In the genomic region with DNA sequence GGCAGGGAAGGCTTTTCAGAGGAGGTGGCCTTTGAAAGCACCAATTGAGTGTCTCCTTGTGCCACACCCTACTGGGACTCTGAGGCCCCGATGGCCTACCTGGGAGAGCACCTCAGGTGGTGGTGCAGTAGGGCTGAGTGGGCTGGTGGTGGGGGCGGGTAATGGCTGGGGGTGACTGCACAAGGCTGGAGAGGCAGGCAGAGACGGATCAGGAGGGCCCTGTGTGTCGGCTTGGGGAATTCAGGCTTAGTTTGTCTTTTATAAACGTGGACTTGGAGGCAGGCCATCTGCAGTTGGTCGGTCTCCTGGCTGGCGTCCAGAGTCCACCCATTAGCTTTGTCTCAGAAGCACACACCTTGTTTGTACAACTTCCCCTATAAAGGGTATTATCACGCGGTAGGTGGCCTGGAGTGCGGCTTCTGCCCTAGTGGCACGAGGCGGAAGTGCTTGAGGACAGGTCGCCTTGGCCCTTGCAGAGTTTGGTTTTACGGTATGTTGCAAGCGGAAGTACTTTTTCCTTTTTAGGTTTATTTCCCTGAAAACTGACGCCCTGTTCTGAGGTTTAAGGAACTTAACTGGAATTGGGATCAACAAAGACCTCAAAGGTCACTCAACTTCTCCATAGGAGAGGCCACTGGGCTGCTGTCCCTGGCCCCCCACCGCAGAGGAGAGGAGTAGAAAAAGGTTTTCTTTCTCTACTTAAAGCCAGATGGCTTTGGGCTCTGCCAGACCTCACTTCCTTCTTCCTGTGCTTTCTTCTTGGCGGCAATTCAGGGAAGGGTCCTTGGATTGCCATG, we compare ENCODE assay signal across 8 cellular contexts. TPM values are rescaled to one million over a fixed set of nuclear protein-coding genes. Genes with fewer than 3 reads are reported as not detected.
A peak's percentile ranks its signal among the peaks of the same experiment; 100 is the strongest.
DNase-seq lines count a peak whose midpoint lies in the region; ATAC-seq, FAIRE-seq and TF ChIP-seq lines count a peak whose summit lies in the region.

No MANE protein-coding gene starts in this region.

- FAIRE-seq in GM19239 (lab: Jason Lieb, UNC) (peak; percentile 83), GM12878 (lab: Jason Lieb, UNC) (no peak)

- peak overlapping the region; percentile 88 for H3K27ac Mint-ChIP-seq in stimulated activated naive B cell treated with anti-CD40 and anti-IgM and Interleukin-4, amounts not matched to agents 10 μg/mL and 1 μg/mL and 100 μg/mL, for 72 hours

- H3K4me2 ChIP-seq in BLaER1 (peak overlapping the region; percentile 97), PC-3 (ENCODE audit: low read length) (no peak overlapping the region), GM12878 (ENCODE audit: control insufficient read depth, insufficient read depth) (peak overlapping the region; percentile 35; the same call in 1 of the 2 replicates)

- no peak for TF ChIP-seq POLR2A in GM12878 (IDR thresholded peaks at IDR 0.05; ENCODE audit: low read depth, low read length)

- H3K27ac ChIP-seq in BLaER1: peak overlapping the region; percentile 99
- H3K27ac ChIP-seq in PC-3 (ENCODE audit: low read length): no peak overlapping the region
- H3K27ac ChIP-seq in GM12878 (ENCODE audit: control insufficient read depth, insufficient read depth): peak overlapping the region; percentile 38; the same call in 1 of the 2 replicates

- CTCF ChIA-PET in PC-3 (lab: Charles Lee): no interaction called here
- CTCF ChIA-PET in GM12878 (lab: Yijun Ruan, JAX): interaction anchor here (0.7 to 1.4 kb wide), 4 partner anchors 9 to 74 kb away, joined by 3 to 5 read pairs (median 3); no protein-coding TSS in a partner anchor

- H3K79me2 ChIP-seq in PC-3 (ENCODE audit: low read length) (peaks cover 16% of the 10 kb centered on the region), GM12878 (ENCODE audit: control insufficient read depth, insufficient read depth, low read length) (peaks cover 13% of the 10 kb centered on the region)

- SMC1A ChIA-PET in GM12878 (lab: Charles Lee; ENCODE audit: uncharacterized antibody, unreplicated experiment): interaction anchor here (0.7 to 1.7 kb wide), 4 partner anchors 12 to 44 kb away, joined by 3 to 5 read pairs (median 4); no protein-coding TSS in a partner anchor

- RAD21 ChIA-PET in GM12878 (lab: Charles Lee; ENCODE audit: unreplicated experiment): no interaction called here

- H2AFZ ChIP-seq in PC-3 (ENCODE audit: low read length): no peak overlapping the region
- H2AFZ ChIP-seq in GM12878 (ENCODE audit: control insufficient read depth, low read depth, low read length): peak overlapping the region; percentile 37

- no peak for DNase-seq in GM19239 (ENCODE audit: insufficient read length, low spot score)
- DNase-seq in HUDEP-2 (lab: John Stamatoyannopoulos, UW; ENCODE audit: unreplicated experiment in 76 of 76): peak in 74 of 76 experiments; percentile 35 to 92 (median 79)
- peak; percentile 24 for DNase-seq in PC-3
- no peak for DNase-seq in GM12878 (ENCODE audit: low read depth, low spot score)
- DNase-seq in kidney epithelial cell (ENCODE audit: low read depth): no peak
- peak; percentile 39 for DNase-seq in stimulated activated naive B cell treated with anti-CD40 and anti-IgM and Interleukin-4, amounts not matched to agents 10 μg/mL and 1 μg/mL and 100 μg/mL, for 72 hours

- TF ChIP-seq CTCF in PC-3 (conservative IDR thresholded peaks at IDR 0.05; ENCODE audit: low read depth, low read length): peak; percentile 36; the same call in 1 of the 2 replicates
- TF ChIP-seq CTCF in GM12878 (IDR thresholded peaks at IDR 0.05 in 2 of 3, conservative IDR thresholded peaks at IDR 0.05 in 1 of 3; ENCODE audit: control insufficient read depth in 2 of 3, extremely low read depth in 1 of 3, insufficient read depth in 1 of 3, low read depth in 3 of 3, low read length in 3 of 3): peak in 2 of 3 experiments; percentile 48; a peak in 3 of 6 replicates
- TF ChIP-seq CTCF in kidney epithelial cell (IDR thresholded peaks at IDR 0.05; ENCODE audit: insufficient read depth, low read length, poor library complexity, severe bottlenecking): peak; percentile 45

- H3K27me3 ChIP-seq in BLaER1: no peaks in the 10 kb centered on the region
- no peaks in the 10 kb centered on the region for H3K27me3 ChIP-seq in PC-3 (ENCODE audit: low read length)
- no peaks in the 10 kb centered on the region for H3K27me3 ChIP-seq in GM12878 (replicated peaks in 1 of 2; ENCODE audit: control insufficient read depth in 2 of 2, insufficient read depth in 2 of 2, low read length in 1 of 2)
- H3K27me3 ChIP-seq in kidney epithelial cell (ENCODE audit: control insufficient read depth, insufficient read depth, low read length): no peaks in the 10 kb centered on the region

- intact Hi-C loops in PC-3 (cut with micrococcal nuclease) (no loop called here), GM12878 (cut with micrococcal nuclease; ENCODE audit: unreplicated experiment) (no loop called here)

- H3K4me1 Mint-ChIP-seq in stimulated activated naive B cell treated with anti-CD40 and anti-IgM and Interleukin-4, amounts not matched to agents 10 μg/mL and 1 μg/mL and 100 μg/mL, for 72 hours: peaks cover 45 to 81% of the 10 kb centered on the region in 2 donors

- TF ChIP-seq RAD21 in GM12878 (IDR thresholded peaks at IDR 0.05; ENCODE audit: insufficient read depth, low read depth, low read length): peak; percentile 29; the same call in 1 of the 2 replicates

- H3K4me1 ChIP-seq in BLaER1 (peaks cover 96% of the 10 kb centered on the region), PC-3 (ENCODE audit: insufficient read depth, low read length) (no peaks in the 10 kb centered on the region), GM12878 (ENCODE audit: control insufficient read depth, insufficient read depth, low read length) (peaks cover 25% of the 10 kb centered on the region)

- no peaks in the 10 kb centered on the region for H3K9me3 ChIP-seq in BLaER1
- H3K9me3 ChIP-seq in PC-3 (ENCODE audit: low read length): no peaks in the 10 kb centered on the region
- H3K9me3 ChIP-seq in GM12878 (replicated peaks; ENCODE audit: control insufficient read depth, insufficient read depth, low read length): no peaks in the 10 kb centered on the region

- peaks cover 9 to 22% of the 10 kb centered on the region in 2 donors for H3K36me3 Mint-ChIP-seq in stimulated activated naive B cell treated with anti-CD40 and anti-IgM and Interleukin-4, amounts not matched to agents 10 μg/mL and 1 μg/mL and 100 μg/mL, for 72 hours

- TF ChIP-seq EP300 in GM12878 (IDR thresholded peaks at IDR 0.05; ENCODE audit: borderline replicate concordance in 1 of 2, control insufficient read depth in 1 of 2, low read depth in 2 of 2, low read length in 2 of 2): no peak

- H3F3A ChIP-seq in PC-3 (ENCODE audit: low read length, unreplicated experiment): no peaks in the 10 kb centered on the region

- ATAC-seq in PC-3 (peak; percentile 62), GM12878 (peak; percentile 75), HG03108 (IDR thresholded peaks at IDR 0.05; ENCODE audit: unreplicated experiment) (no peak)
- peak; percentile 89 to 91 for ATAC-seq in stimulated activated naive B cell treated with anti-CD40 and anti-IgM and Interleukin-4, amounts not matched to agents 10 μg/mL and 1 μg/mL and 100 μg/mL, for 72 hours (replicated peaks)

- 68% methylated on average over 18 of the region's 18 CpGs for WGBS in GM12878 (ENCODE audit: insufficient coverage, insufficient replicate concordance, low lambda C conversion rate, missing lambda C conversion rate)

- no peaks in the 10 kb centered on the region for H3K27me3 Mint-ChIP-seq in stimulated activated naive B cell treated with anti-CD40 and anti-IgM and Interleukin-4, amounts not matched to agents 10 μg/mL and 1 μg/mL and 100 μg/mL, for 72 hours

- BruUV-seq in PC-3 (replicated peaks; lab: Mats Ljungman, UMichigan) (no TSS peak), GM12878 (replicated peaks; lab: Mats Ljungman, UMichigan) (no TSS peak)

- in situ Hi-C loops in GM12878 (cut with MboI): no loop called here

- H3K4me3 Mint-ChIP-seq in stimulated activated naive B cell treated with anti-CD40 and anti-IgM and Interleukin-4, amounts not matched to agents 10 μg/mL and 1 μg/mL and 100 μg/mL, for 72 hours: peak overlapping the region; percentile 50 to 76

- H3K9me2 ChIP-seq in PC-3 (replicated peaks; ENCODE audit: low read length): no peaks in the 10 kb centered on the region

- H3K36me3 ChIP-seq in BLaER1 (peaks cover 39% of the 10 kb centered on the region), PC-3 (ENCODE audit: low read depth, low read length) (no peaks in the 10 kb centered on the region), GM12878 (ENCODE audit: control insufficient read depth in 2 of 2, insufficient read depth in 2 of 2, low read length in 1 of 2) (no peaks in the 10 kb centered on the region), kidney epithelial cell (ENCODE audit: control insufficient read depth, insufficient read depth, low read length) (no peaks in the 10 kb centered on the region)

- POLR2A ChIA-PET in PC-3 (lab: Charles Lee; ENCODE audit: unreplicated experiment) (no interaction called here), GM12878 (lab: Charles Lee) (interaction anchor here (0.5 to 1.0 kb wide), 3 partner anchors 12 to 205 kb away, joined by 3 to 4 read pairs (median 4); partner anchors contain the start of gene GRPEL1)

- no peaks in the 10 kb centered on the region for H3K9me3 Mint-ChIP-seq in stimulated activated naive B cell treated with anti-CD40 and anti-IgM and Interleukin-4, amounts not matched to agents 10 μg/mL and 1 μg/mL and 100 μg/mL, for 72 hours

- H3K9ac ChIP-seq in BLaER1 (peak overlapping the region; percentile 44), PC-3 (ENCODE audit: low read length) (no peak overlapping the region), GM12878 (ENCODE audit: control insufficient read depth, insufficient read depth, low read length) (no peak overlapping the region)

- H3K4me3 ChIP-seq in BLaER1 (0 out of 2 replicates have a peak overlapping the region, but pooled peaks have one; percentile 1), PC-3 (ENCODE audit: low read length) (no peak overlapping the region), GM12878 (no peak overlapping the region), kidney epithelial cell (ENCODE audit: low read depth, low read length) (no peak overlapping the region)

- H4K20me1 ChIP-seq in BLaER1: peaks cover 100% of the 10 kb centered on the region
- no peaks in the 10 kb centered on the region for H4K20me1 ChIP-seq in PC-3 (ENCODE audit: low read length)
- H4K20me1 ChIP-seq in GM12878 (ENCODE audit: control insufficient read depth, insufficient read depth): no peaks in the 10 kb centered on the region

RNA-seq across cellular contexts. Expression of gene TBC1D14, which starts 8.0 kb away (rescaled TPM):
- total RNA-seq in PC-3 (2014; rRNA removed): 33.0 and 33.3 TPM in 2 replicates
- 34.3 and 34.9 TPM in 2 replicates for total RNA-seq in GM12878 (2013; cell fraction: nucleolus; rRNA removed)
- 39.3 and 40.6 TPM in 2 replicates for total RNA-seq in GM12878 (2014; rRNA removed)
- total RNA-seq in GM12878 (2014; rRNA removed; fragmentation: Illumina TruSeq; extraction: Trizol): 31.6 and 33.1 TPM in 2 replicates
- 32.1 and 38.1 TPM in 2 replicates for total RNA-seq in GM12878 (2021)
- polyA plus RNA-seq in GM12878 (2011; ENCODE audit: low read depth): 13.2 TPM
- polyA plus RNA-seq in GM12878 (2011; rRNA removed): 23.3 and 27.3 TPM in 2 replicates
- polyA plus RNA-seq in GM12878 (2011; cell fraction: cytosol; rRNA removed): 26.0 and 27.3 TPM in 2 replicates
- polyA plus RNA-seq in GM12878 (2011; cell fraction: nucleus; rRNA removed): 21.3 and 25.6 TPM in 2 replicates
- polyA plus RNA-seq in GM12878 (2012): 17.7 TPM in 2 replicates
- 21.3 and 30.1 TPM in 2 replicates for polyA plus RNA-seq in GM12878 (2014; fragmentation: Illumina TruSeq; extraction: Trizol)
- polyA plus RNA-seq in GM12878 (2014; fragmentation: Nextera tagmentation; extraction: Ambion mirVana): 1 to 10 TPM in 1 of 2 experiments, under 1 TPM in 1; 0.87 to 1.1 TPM
- polyA plus RNA-seq in GM12878 (2014; rRNA removed): 32.9 and 33.9 TPM in 2 replicates
- polyA plus RNA-seq in GM12878 (2016; fragmentation: Nextera tagmentation; extraction: Ambion mirVana): 10 to 100 TPM; 29.0 to 30.0 TPM
- 22.7 and 28.6 TPM in 2 replicates for polyA minus RNA-seq in GM12878 (2011; rRNA and poly(A)+ RNA removed)
- polyA minus RNA-seq in GM12878 (2011; cell fraction: cytosol; rRNA and poly(A)+ RNA removed): 9.1 and 13.3 TPM in 2 replicates
- polyA minus RNA-seq in GM12878 (2011; cell fraction: nucleus; rRNA and poly(A)+ RNA removed): 10.4 and 17.0 TPM in 2 replicates
- total RNA-seq in kidney epithelial cell: 52.8 and 53.3 TPM in 2 replicates

Comparison
In these comparisons a context has a peak if more than half of its experiments do, and no peak if none do; other contexts are left out.
1. DNase-seq: peak in HUDEP-2 (74 of 76), PC-3 (single experiment) and stimulated activated naive B cell treated with anti-CD40 and anti-IgM and Interleukin-4, amounts not matched to agents 10 μg/mL and 1 μg/mL and 100 μg/mL, for 72 hours (single experiment); none in GM19239 (single experiment), GM12878 (single experiment) and kidney epithelial cell (single experiment).
2. Peak in every context shown above with its lines, with median percentiles within 50 percentile points of each other: CTCF ChIP-seq.